12 cellular contexts compared by ENCODE assay signal in genomic region chr5:1127991-1128785, GRCh38. TPM values are rescaled to one million over a fixed set of nuclear protein-coding genes. Genes with fewer than 3 reads are reported as not detected.
DNase-seq lines count a peak whose midpoint lies in the region; ATAC-seq and TF ChIP-seq lines count a peak whose summit lies in the region.
"Had no signal": no experiment of that assay in that cellular context is flagged by ENCODE, and none has a peak within 500 bp of the region (broad histone marks: within the 10 kb centered on the region; RNA-seq: fewer than 3 reads in every experiment).

No MANE protein-coding gene starts in this region.

- POLR2A ChIA-PET in Panc1 (lab: Charles Lee): no interaction called here

- WGBS in right cardiac atrium: 43% methylated on average over 18 of the region's 18 CpGs
- WGBS in transverse colon (ENCODE audit: low coverage in 1 of 2), 2 donors: 10 to 50% methylated on average over 2 to 18 of the region's 18 CpGs
- no CpG with 5 or more reads among the region's 18 CpGs for WGBS in mesendoderm (ENCODE audit: extremely low coverage, insufficient coverage, low lambda C conversion rate)

- H3K9me3 ChIP-seq in Panc1 (ENCODE audit: control insufficient read depth, insufficient read depth, low read depth, low read length) (no peaks in the 10 kb centered on the region), right cardiac atrium (ENCODE audit: control insufficient read depth, low read length) (no peaks in the 10 kb centered on the region), transverse colon (no peaks in the 10 kb centered on the region)
- H3K9me3 ChIP-seq: A549 had no signal

- no peak overlapping the region for H2BK15ac ChIP-seq in mesendoderm (replicated peaks; ENCODE audit: low read depth)

- no peaks in the 10 kb centered on the region for H3K27me3 ChIP-seq in Panc1 (ENCODE audit: control insufficient read depth, insufficient read depth, low read length)
- no peaks in the 10 kb centered on the region for H3K27me3 ChIP-seq in right cardiac atrium (ENCODE audit: control insufficient read depth, insufficient read depth)
- no peaks in the 10 kb centered on the region for H3K27me3 ChIP-seq in transverse colon
- peaks cover 70% of the 10 kb centered on the region for H3K27me3 ChIP-seq in foreskin keratinocyte
- H3K27me3 ChIP-seq in mesendoderm (ENCODE audit: insufficient read depth, low read length, poor library complexity): no peaks in the 10 kb centered on the region

- H3K79me1 ChIP-seq in mesendoderm (ENCODE audit: low read length): no peaks in the 10 kb centered on the region

- H3K4me1 ChIP-seq in Panc1 (ENCODE audit: control insufficient read depth, insufficient read depth, low read length): peaks cover 49% of the 10 kb centered on the region
- H3K4me1 ChIP-seq in right cardiac atrium (ENCODE audit: control insufficient read depth, insufficient read depth, low read length): peaks cover 15% of the 10 kb centered on the region
- H3K4me1 ChIP-seq in transverse colon: peaks cover 5 to 49% (median 34%) of the 10 kb centered on the region in 4 donors
- H3K4me1 ChIP-seq in foreskin keratinocyte: no peaks in the 10 kb centered on the region
- H3K4me1 ChIP-seq in mesendoderm (ENCODE audit: control insufficient read depth, low read depth, low read length): no peaks in the 10 kb centered on the region
- H3K4me1 ChIP-seq: A549 had no signal

- H2BK5ac ChIP-seq in mesendoderm (ENCODE audit: low read length): no peak overlapping the region

- BruUV-seq in Panc1 (replicated peaks; lab: Mats Ljungman, UMichigan): no TSS peak

- TF ChIP-seq EP300 in transverse colon (IDR thresholded peaks at IDR 0.05; ENCODE audit: low read depth): no peak

- TF ChIP-seq POLR2A in transverse colon (IDR thresholded peaks at IDR 0.05): no peak

- ATAC-seq in Panc1: peak; percentile 58
- ATAC-seq in right cardiac atrium: peak; percentile 2 to 24
- ATAC-seq in foreskin keratinocyte: no peak
- ATAC-seq: A549 had no signal

- H3K23ac ChIP-seq in mesendoderm (ENCODE audit: low read length): no peak overlapping the region

- H3K56ac ChIP-seq in mesendoderm (ENCODE audit: low read length): no peak overlapping the region

- peak; percentile 36 for DNase-seq in NCI-H146 (lab: John Stamatoyannopoulos, UW)
- DNase-seq in NCI-H146 treated with DMSO at 0.1 percent for 48 hours (lab: John Stamatoyannopoulos, UW; ENCODE audit: unreplicated experiment): no peak
- no peak for DNase-seq in Panc1 (ENCODE audit: low read depth, low spot score)
- peak in 2 of 3 donors; percentile 78 to 81 for DNase-seq in right cardiac atrium
- DNase-seq in transverse colon: no peak
- DNase-seq in NCI-H1048 (lab: John Stamatoyannopoulos, UW): no peak
- DNase-seq in foreskin keratinocyte: no peak
- no peak for DNase-seq in mesendoderm
- DNase-seq: effector memory CD4-positive, alpha-beta T cell; EL; NCI-H1105 treated with DMSO at 0.1 percent for 48 hours had no signal

- no peak overlapping the region for H2AK5ac ChIP-seq in mesendoderm (ENCODE audit: low read length)

- no peaks in the 10 kb centered on the region for H3K79me2 ChIP-seq in mesendoderm (ENCODE audit: control insufficient read depth, insufficient read depth, low read length)

- intact Hi-C loops in Panc1 (cut with micrococcal nuclease; ENCODE audit: unreplicated experiment) (no loop called here), right cardiac atrium (cut with DNase I) (loop anchor here in 1 of 4 donors (5.0 kb wide), 1 partner anchor 126 kb away; no protein-coding TSS in a partner anchor), transverse colon (cut with DNase I; ENCODE audit: low total_unique reads) (no loop called here)

- in situ Hi-C loops in Panc1 (cut with HindIII; ENCODE audit: low pct_unique_long_range_greater_than_20kb, low sequenced_read_pairs) (no loop called here), transverse colon (cut with MboI; ENCODE audit: low pct_ligation_motif_present in 1 of 4, low pct_unique_long_range_greater_than_20kb in 1 of 4, low sequenced_read_pairs in 3 of 4) (loop anchor here in 3 of 4 donors (25.0 kb wide), 2 partner anchors 116 to 191 kb away; partner anchors contain the start of gene NKD2 (in 1 of the 3))

- H4K8ac ChIP-seq in mesendoderm (ENCODE audit: low read depth, low read length): no peak overlapping the region

- H3K4me2 ChIP-seq in mesendoderm (ENCODE audit: low read length): no peak overlapping the region
- H3K4me2 ChIP-seq: A549 had no signal

- no peak overlapping the region for H3K9ac ChIP-seq in mesendoderm (ENCODE audit: low read length)

- H3K36me3 ChIP-seq in Panc1 (ENCODE audit: control insufficient read depth, insufficient read depth, low read length) (no peaks in the 10 kb centered on the region), transverse colon (no peaks in the 10 kb centered on the region), mesendoderm (ENCODE audit: control insufficient read depth, insufficient read depth, low read length) (no peaks in the 10 kb centered on the region)

- no peak for TF ChIP-seq CTCF in Panc1 (IDR thresholded peaks at IDR 0.05)
- no peak for TF ChIP-seq CTCF in transverse colon (IDR thresholded peaks at IDR 0.05)
- no peak for TF ChIP-seq CTCF in foreskin keratinocyte (conservative IDR thresholded peaks at IDR 0.05)

- H3K27ac ChIP-seq in Panc1 (ENCODE audit: low read length): peak overlapping the region; percentile 60
- H3K27ac ChIP-seq in right cardiac atrium (ENCODE audit: low read length): peak overlapping the region; percentile 13
- H3K27ac ChIP-seq in transverse colon: peak overlapping the region; percentile 2 to 89 (median 10)
- H3K27ac ChIP-seq in foreskin keratinocyte: no peak overlapping the region
- no peak overlapping the region for H3K27ac ChIP-seq in mesendoderm (ENCODE audit: low read depth, low read length)
- H3K27ac ChIP-seq: A549 had no signal

- H3K4me3 ChIP-seq in Panc1 (ENCODE audit: low read depth in 2 of 2, low read length in 2 of 2): no peak overlapping the region
- H3K4me3 ChIP-seq in right cardiac atrium (ENCODE audit: low read length): no peak overlapping the region
- no peak overlapping the region for H3K4me3 ChIP-seq in transverse colon
- H3K4me3 ChIP-seq in mesendoderm (ENCODE audit: low read length): no peak overlapping the region
- H3K4me3 ChIP-seq: A549 had no signal

- no peak overlapping the region for H4K5ac ChIP-seq in mesendoderm (ENCODE audit: low read length)

- H3K4ac ChIP-seq in mesendoderm (ENCODE audit: low read depth, low read length): no peak overlapping the region

- no peak overlapping the region for H3K18ac ChIP-seq in mesendoderm (ENCODE audit: low read length)

- no peak overlapping the region for H2BK120ac ChIP-seq in mesendoderm (ENCODE audit: low read depth, low read length)

- CTCF ChIA-PET in Panc1 (lab: Charles Lee): interaction anchor here (0.6 kb wide), 1 partner anchor 12 kb away, joined by 3 read pairs; no protein-coding TSS in a partner anchor

RNA-seq across cellular contexts. Expression of gene SLC12A7, which starts 16.3 kb away (rescaled TPM):
- total RNA-seq in Panc1 (2021; ENCODE audit: unreplicated experiment) (297 TPM), right cardiac atrium (10 to 100 TPM; 57.2 to 80.5 (median 65.6) TPM), transverse colon (100 to 1,000 TPM in 1 of 4 donors, 10 to 100 TPM in 3; 60.7 to 144 (median 61.4) TPM), foreskin keratinocyte (3.7 and 4.3 TPM in 2 replicates)
- 468 TPM for polyA plus RNA-seq in Panc1 (2012; ENCODE audit: insufficient read length)
- polyA plus RNA-seq in right cardiac atrium (28.5 TPM), foreskin keratinocyte (2.4 and 2.6 TPM in 2 replicates)
- 8.6 TPM for polyA plus RNA-seq in mesendoderm (2013, experiment 1 of 2)
- polyA plus RNA-seq in mesendoderm (2013, experiment 2 of 2): 8.4 TPM

Comparison
In these comparisons a context has a peak if more than half of its experiments do, and no peak if none do; other contexts are left out.
1. DNase-seq: peak in NCI-H146 (single experiment) and right cardiac atrium (2 of 3); none in NCI-H146 treated with DMSO at 0.1 percent for 48 hours (single experiment), Panc1 (single experiment), transverse colon (single experiment), NCI-H1048 (single experiment), foreskin keratinocyte (0 of 2) and mesendoderm (single experiment).
2. H3K27ac ChIP-seq: peak in Panc1 (single experiment), right cardiac atrium (single experiment) and transverse colon (4 of 4); none in foreskin keratinocyte (single experiment) and mesendoderm (single experiment).
3. RNA of gene SLC12A7, which starts 16.3 kb away (total RNA-seq): 297 TPM in Panc1 (single experiment), 57.2 to 80.5 TPM in right cardiac atrium and 60.7 to 144 TPM in transverse colon; 3.7 to 4.3 TPM in foreskin keratinocyte; every median in the first group is over 10 times any median in the second.